Comparison of ENCODE assay signal across 2 cellular contexts in the genomic region with DNA sequence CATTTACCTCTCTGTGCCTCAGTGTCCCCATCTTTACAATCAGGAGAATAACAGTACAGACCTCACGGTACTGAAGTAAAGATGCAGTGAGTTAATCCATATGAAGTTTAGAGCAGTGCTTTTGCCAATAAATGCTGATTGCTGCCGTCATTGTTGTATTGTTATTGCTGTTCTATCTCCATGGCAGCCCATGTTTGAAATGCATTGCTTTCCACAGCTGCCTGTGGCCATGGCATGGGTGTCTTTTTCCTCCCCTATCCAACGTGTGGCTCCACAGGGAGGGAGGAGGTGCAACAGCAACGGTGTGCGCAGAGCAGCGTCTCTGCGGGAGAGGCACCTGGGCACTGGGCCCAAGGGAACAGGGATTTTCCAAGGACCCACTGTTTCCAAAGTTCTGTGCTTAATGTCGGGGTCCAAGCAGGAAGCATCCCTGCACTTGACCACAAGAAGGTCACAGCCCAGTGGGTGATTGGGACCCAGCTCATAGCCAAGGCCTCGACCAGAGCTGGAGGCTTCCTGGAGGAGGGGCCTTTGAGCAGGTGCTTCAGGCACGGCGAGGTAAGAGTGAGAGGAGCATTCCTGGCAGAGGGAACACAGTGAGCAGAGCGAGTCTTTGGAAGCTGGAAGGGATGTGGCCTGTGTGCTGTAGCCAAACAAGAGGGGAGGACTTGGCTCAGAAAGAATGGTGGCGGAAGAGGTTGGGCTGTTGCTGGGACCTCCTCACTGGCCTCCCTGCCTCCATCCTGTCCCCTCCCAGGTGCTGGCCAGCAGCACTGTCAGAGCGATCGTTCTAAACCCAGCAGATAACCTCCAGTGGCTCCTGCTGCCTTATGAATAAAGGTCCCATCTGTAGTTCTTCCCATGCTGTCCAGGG.
TF ChIP-seq lines count a peak whose summit lies in the region.

No MANE protein-coding gene starts in this region.

TF ChIP-seq in GM23338, 12 proteins besides CTCF, POLR2A, EP300 and RAD21 (continued from another document):
- TF ChIP-seq, protein P1, sequence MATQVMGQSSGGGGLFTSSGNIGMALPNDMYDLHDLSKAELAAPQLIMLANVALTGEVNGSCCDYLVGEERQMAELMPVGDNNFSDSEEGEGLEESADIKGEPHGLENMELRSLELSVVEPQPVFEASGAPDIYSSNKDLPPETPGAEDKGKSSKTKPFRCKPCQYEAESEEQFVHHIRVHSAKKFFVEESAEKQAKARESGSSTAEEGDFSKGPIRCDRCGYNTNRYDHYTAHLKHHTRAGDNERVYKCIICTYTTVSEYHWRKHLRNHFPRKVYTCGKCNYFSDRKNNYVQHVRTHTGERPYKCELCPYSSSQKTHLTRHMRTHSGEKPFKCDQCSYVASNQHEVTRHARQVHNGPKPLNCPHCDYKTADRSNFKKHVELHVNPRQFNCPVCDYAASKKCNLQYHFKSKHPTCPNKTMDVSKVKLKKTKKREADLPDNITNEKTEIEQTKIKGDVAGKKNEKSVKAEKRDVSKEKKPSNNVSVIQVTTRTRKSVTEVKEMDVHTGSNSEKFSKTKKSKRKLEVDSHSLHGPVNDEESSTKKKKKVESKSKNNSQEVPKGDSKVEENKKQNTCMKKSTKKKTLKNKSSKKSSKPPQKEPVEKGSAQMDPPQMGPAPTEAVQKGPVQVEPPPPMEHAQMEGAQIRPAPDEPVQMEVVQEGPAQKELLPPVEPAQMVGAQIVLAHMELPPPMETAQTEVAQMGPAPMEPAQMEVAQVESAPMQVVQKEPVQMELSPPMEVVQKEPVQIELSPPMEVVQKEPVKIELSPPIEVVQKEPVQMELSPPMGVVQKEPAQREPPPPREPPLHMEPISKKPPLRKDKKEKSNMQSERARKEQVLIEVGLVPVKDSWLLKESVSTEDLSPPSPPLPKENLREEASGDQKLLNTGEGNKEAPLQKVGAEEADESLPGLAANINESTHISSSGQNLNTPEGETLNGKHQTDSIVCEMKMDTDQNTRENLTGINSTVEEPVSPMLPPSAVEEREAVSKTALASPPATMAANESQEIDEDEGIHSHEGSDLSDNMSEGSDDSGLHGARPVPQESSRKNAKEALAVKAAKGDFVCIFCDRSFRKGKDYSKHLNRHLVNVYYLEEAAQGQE (IDR thresholded peaks at IDR 0.05; ENCODE audit: unreplicated experiment), result no peak
- no peak for TF ChIP-seq POLR2AphosphoS5 (IDR thresholded peaks at IDR 0.05; ENCODE audit: low read depth)
- no peak for TF ChIP-seq NANOG (IDR thresholded peaks at IDR 0.05; ENCODE audit: borderline replicate concordance)
- TF ChIP-seq ZNF331 (CRISPR knock-in tag; IDR thresholded peaks at IDR 0.05; ENCODE audit: low read depth), result no peak
- TF ChIP-seq CREB1 (CRISPR knock-in tag; IDR thresholded peaks at IDR 0.05; ENCODE audit: low read depth), result no peak
- TF ChIP-seq EZH2 (IDR thresholded peaks at IDR 0.05; ENCODE audit: low read depth, unreplicated experiment), result no peak
- no peak for TF ChIP-seq STAT1 (IDR thresholded peaks at IDR 0.05; ENCODE audit: unreplicated experiment)
- TF ChIP-seq ZNF114 (CRISPR knock-in tag; IDR thresholded peaks at IDR 0.05), result no peak
- TF ChIP-seq, protein P2, sequence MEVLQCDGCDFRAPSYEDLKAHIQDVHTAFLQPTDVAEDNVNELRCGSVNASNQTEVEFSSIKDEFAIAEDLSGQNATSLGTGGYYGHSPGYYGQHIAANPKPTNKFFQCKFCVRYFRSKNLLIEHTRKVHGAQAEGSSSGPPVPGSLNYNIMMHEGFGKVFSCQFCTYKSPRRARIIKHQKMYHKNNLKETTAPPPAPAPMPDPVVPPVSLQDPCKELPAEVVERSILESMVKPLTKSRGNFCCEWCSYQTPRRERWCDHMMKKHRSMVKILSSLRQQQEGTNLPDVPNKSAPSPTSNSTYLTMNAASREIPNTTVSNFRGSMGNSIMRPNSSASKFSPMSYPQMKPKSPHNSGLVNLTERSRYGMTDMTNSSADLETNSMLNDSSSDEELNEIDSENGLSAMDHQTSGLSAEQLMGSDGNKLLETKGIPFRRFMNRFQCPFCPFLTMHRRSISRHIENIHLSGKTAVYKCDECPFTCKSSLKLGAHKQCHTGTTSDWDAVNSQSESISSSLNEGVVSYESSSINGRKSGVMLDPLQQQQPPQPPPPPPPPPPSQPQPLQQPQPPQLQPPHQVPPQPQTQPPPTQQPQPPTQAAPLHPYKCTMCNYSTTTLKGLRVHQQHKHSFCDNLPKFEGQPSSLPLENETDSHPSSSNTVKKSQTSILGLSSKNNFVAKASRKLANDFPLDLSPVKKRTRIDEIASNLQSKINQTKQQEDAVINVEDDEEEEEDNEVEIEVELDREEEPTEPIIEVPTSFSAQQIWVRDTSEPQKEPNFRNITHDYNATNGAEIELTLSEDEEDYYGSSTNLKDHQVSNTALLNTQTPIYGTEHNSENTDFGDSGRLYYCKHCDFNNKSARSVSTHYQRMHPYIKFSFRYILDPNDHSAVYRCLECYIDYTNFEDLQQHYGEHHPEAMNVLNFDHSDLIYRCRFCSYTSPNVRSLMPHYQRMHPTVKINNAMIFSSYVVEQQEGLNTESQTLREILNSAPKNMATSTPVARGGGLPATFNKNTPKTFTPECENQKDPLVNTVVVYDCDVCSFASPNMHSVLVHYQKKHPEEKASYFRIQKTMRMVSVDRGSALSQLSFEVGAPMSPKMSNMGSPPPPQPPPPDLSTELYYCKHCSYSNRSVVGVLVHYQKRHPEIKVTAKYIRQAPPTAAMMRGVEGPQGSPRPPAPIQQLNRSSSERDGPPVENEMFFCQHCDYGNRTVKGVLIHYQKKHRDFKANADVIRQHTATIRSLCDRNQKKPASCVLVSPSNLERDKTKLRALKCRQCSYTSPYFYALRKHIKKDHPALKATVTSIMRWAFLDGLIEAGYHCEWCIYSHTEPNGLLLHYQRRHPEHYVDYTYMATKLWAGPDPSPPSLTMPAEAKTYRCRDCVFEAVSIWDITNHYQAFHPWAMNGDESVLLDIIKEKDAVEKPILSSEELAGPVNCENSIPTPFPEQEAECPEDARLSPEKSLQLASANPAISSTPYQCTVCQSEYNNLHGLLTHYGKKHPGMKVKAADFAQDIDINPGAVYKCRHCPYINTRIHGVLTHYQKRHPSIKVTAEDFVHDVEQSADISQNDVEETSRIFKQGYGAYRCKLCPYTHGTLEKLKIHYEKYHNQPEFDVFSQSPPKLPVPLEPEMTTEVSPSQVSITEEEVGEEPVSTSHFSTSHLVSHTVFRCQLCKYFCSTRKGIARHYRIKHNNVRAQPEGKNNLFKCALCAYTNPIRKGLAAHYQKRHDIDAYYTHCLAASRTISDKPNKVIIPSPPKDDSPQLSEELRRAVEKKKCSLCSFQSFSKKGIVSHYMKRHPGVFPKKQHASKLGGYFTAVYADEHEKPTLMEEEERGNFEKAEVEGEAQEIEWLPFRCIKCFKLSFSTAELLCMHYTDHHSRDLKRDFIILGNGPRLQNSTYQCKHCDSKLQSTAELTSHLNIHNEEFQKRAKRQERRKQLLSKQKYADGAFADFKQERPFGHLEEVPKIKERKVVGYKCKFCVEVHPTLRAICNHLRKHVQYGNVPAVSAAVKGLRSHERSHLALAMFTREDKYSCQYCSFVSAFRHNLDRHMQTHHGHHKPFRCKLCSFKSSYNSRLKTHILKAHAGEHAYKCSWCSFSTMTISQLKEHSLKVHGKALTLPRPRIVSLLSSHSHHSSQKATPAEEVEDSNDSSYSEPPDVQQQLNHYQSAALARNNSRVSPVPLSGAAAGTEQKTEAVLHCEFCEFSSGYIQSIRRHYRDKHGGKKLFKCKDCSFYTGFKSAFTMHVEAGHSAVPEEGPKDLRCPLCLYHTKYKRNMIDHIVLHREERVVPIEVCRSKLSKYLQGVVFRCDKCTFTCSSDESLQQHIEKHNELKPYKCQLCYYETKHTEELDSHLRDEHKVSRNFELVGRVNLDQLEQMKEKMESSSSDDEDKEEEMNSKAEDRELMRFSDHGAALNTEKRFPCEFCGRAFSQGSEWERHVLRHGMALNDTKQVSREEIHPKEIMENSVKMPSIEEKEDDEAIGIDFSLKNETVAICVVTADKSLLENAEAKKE (CRISPR knock-in tag; IDR thresholded peaks at IDR 0.05), result no peak

TF ChIP-seq in WTC11, 78 proteins besides CTCF, POLR2A, EP300 and RAD21 (continued from another document):
- TF ChIP-seq, protein P3, sequence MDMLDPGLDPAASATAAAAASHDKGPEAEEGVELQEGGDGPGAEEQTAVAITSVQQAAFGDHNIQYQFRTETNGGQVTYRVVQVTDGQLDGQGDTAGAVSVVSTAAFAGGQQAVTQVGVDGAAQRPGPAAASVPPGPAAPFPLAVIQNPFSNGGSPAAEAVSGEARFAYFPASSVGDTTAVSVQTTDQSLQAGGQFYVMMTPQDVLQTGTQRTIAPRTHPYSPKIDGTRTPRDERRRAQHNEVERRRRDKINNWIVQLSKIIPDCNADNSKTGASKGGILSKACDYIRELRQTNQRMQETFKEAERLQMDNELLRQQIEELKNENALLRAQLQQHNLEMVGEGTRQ (CRISPR knock-in tag; IDR thresholded peaks at IDR 0.05), result no peak
TF ChIP-seq in WTC11: peak in this region for 1.
